In the genomic region with DNA sequence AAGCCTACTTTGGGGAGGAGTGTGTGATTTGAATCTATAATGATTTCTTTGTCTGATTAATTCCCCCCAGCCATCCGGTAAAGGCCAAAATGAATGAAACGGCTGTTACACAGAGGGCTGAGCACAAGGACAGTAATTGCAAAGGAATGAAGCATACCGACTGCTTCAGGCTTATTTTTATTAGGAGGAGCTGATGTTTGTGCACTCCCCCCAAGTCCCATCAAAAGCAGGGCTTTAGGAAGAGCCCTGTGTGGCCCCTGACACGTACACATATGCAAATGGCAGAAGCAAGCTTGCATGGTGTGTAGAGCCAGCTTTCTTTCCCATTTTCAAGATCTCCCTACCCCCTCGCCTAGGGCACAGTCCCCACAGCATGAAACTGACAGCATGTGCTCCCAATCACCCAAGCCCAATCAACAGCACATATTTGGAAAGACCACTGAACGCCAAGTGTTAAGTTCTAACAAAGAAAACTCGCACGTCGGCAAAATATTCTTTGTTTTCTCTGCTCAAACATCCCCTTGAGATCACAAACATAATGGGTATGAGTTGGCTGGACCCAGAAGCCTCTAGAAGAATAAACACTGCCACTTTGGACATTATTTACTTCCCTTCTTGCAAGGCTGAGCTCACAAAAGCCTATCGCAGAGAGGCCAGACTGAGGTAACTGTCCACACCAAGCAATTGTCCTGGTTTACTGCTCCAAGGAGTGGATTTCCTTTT, we compare ENCODE assay signal across 12 cellular contexts.
DNase-seq lines count a peak whose midpoint lies in the region; ATAC-seq, FAIRE-seq and TF ChIP-seq lines count a peak whose summit lies in the region.
"Had no signal": no experiment of that assay in that cellular context is flagged by ENCODE, and none has a peak within 500 bp of the region (broad histone marks: within the 10 kb centered on the region; RNA-seq: fewer than 3 reads in every experiment).

No MANE protein-coding gene starts in this region.

- H3K27ac ChIP-seq in SJSA1 (peak overlapping the region; percentile 98), fibroblast of lung (ENCODE audit: insufficient read depth, low read length) (peak overlapping the region; percentile 93), neural progenitor cell (no peak overlapping the region)
- H3K27ac ChIP-seq: BLaER1, HL-60 had no signal

- H3K27me3 ChIP-seq in SJSA1 (replicated peaks): no peaks in the 10 kb centered on the region
- H3K27me3 ChIP-seq in fibroblast of lung (ENCODE audit: control insufficient read depth, insufficient read depth, low read length): no peaks in the 10 kb centered on the region
- H3K27me3 ChIP-seq in neural progenitor cell: no peaks in the 10 kb centered on the region
- H3K27me3 ChIP-seq: BLaER1 had no signal

- H3K9me3 ChIP-seq in SJSA1 (replicated peaks) (no peaks in the 10 kb centered on the region), fibroblast of lung (ENCODE audit: control insufficient read depth, insufficient read depth, low read depth, low read length) (no peaks in the 10 kb centered on the region), neural progenitor cell (ENCODE audit: low read depth) (no peaks in the 10 kb centered on the region)
- H3K9me3 ChIP-seq: BLaER1 had no signal

- peak; percentile 83 for DNase-seq in AG04449 (ENCODE audit: low read depth, low spot score)
- peak; percentile 82 to 94 for DNase-seq in SJSA1 (ENCODE audit: low read depth in 1 of 2, low spot score in 2 of 2)
- DNase-seq in fibroblast of lung (ENCODE audit: low read depth in 2 of 2): peak; percentile 60 to 97
- peak; percentile 11 for DNase-seq in neural progenitor cell (ENCODE audit: low spot score)
- DNase-seq in GM19239 (ENCODE audit: insufficient read length, low spot score): no peak
- no peak for DNase-seq in RKO (ENCODE audit: low spot score)
- DNase-seq in NCI-H446 (lab: John Stamatoyannopoulos, UW): no peak
- DNase-seq: activated T-cell treated with anti-CD3 and anti-CD28 coated beads, Interleukin-2, amount 50 U/mL, for 72 hours; kidney had no signal

- no peaks in the 10 kb centered on the region for H3K36me3 ChIP-seq in SJSA1
- no peaks in the 10 kb centered on the region for H3K36me3 ChIP-seq in fibroblast of lung (ENCODE audit: control insufficient read depth, insufficient read depth, low read length)
- no peaks in the 10 kb centered on the region for H3K36me3 ChIP-seq in neural progenitor cell
- H3K36me3 ChIP-seq: BLaER1 had no signal

- peaks cover 11% of the 10 kb centered on the region for H3K9me3 Mint-ChIP-seq in neural progenitor cell

- H3F3A ChIP-seq in neural progenitor cell (ENCODE audit: low read depth): no peaks in the 10 kb centered on the region

- peaks cover 53% of the 10 kb centered on the region for H3K4me1 Mint-ChIP-seq in neural progenitor cell

- no peak overlapping the region for H3K9ac ChIP-seq in fibroblast of lung (ENCODE audit: insufficient read depth, low read length)
- no peak overlapping the region for H3K9ac ChIP-seq in neural progenitor cell
- H3K9ac ChIP-seq: BLaER1 had no signal

- H2AFZ ChIP-seq in fibroblast of lung (ENCODE audit: low read length): peak overlapping the region; percentile 19
- H2AFZ ChIP-seq in neural progenitor cell (replicated peaks): peak overlapping the region; percentile 58

- H3K4me3 ChIP-seq in AG04449 (ENCODE audit: low read depth, low read length): no peak overlapping the region
- H3K4me3 ChIP-seq in SJSA1: no peak overlapping the region
- H3K4me3 ChIP-seq in fibroblast of lung (replicated peaks in 1 of 4; ENCODE audit: control extremely low read depth in 1 of 4, insufficient read depth in 1 of 4, low read depth in 3 of 4, low read length in 4 of 4): no peak overlapping the region
- H3K4me3 ChIP-seq in neural progenitor cell: no peak overlapping the region
- H3K4me3 ChIP-seq: BLaER1 had no signal

- H3K36me3 Mint-ChIP-seq in neural progenitor cell: peaks cover 19% of the 10 kb centered on the region

- no peak for ATAC-seq in HG03095 (IDR thresholded peaks at IDR 0.05; ENCODE audit: unreplicated experiment)
- ATAC-seq: activated T-cell treated with anti-CD3 and anti-CD28 coated beads, Interleukin-2, amount 50 U/mL, for 72 hours had no signal

- H3K27me3 Mint-ChIP-seq in neural progenitor cell (ENCODE audit: insufficient read depth, low read depth): peaks cover 10% of the 10 kb centered on the region

- POLR2A ChIA-PET in AG04449 (lab: Yijun Ruan, JAX): interaction anchor here (0.5 to 2.5 kb wide), 14 partner anchors 9 to 252 kb away, joined by 3 to 29 read pairs (median 4); a partner anchor contains a TSS

- CTCF ChIA-PET in AG04449 (lab: Yijun Ruan, JAX): interaction anchor here (0.5 to 1.3 kb wide), 3 partner anchors 40 to 242 kb away, joined by 3 to 4 read pairs (median 3); no protein-coding TSS in a partner anchor

- H3K4me2 ChIP-seq in fibroblast of lung (ENCODE audit: extremely low read depth, insufficient read depth, low read length) (peak overlapping the region; percentile 49), neural progenitor cell (peak overlapping the region; percentile 23)
- H3K4me2 ChIP-seq: BLaER1 had no signal

- H3K4me1 ChIP-seq in SJSA1 (replicated peaks) (peaks cover 52% of the 10 kb centered on the region), fibroblast of lung (ENCODE audit: control insufficient read depth, extremely low read depth, insufficient read depth, low read length) (peaks cover 17% of the 10 kb centered on the region), neural progenitor cell (peaks cover 17% of the 10 kb centered on the region)
- H3K4me1 ChIP-seq: BLaER1 had no signal

- TF ChIP-seq CTCF in AG04449 (IDR thresholded peaks at IDR 0.05; ENCODE audit: insufficient read depth, low read length, missing control alignments) (no peak), fibroblast of lung (conservative IDR thresholded peaks at IDR 0.05 in 1 of 2, IDR thresholded peaks at IDR 0.05 in 1 of 2; ENCODE audit: low read depth in 1 of 2, low read length in 2 of 2) (no peak), neural progenitor cell (IDR thresholded peaks at IDR 0.05) (no peak)

- peak overlapping the region; percentile 99 for H3K27ac Mint-ChIP-seq in neural progenitor cell
- H3K27ac Mint-ChIP-seq: activated T-cell treated with anti-CD3 and anti-CD28 coated beads, Interleukin-2, amount 50 U/mL, for 72 hours had no signal

- no peaks in the 10 kb centered on the region for H3K79me2 ChIP-seq in fibroblast of lung (ENCODE audit: control insufficient read depth, insufficient read depth, low read length)
- H3K79me2 ChIP-seq in neural progenitor cell (ENCODE audit: low read depth): no peaks in the 10 kb centered on the region

- H3K4me3 Mint-ChIP-seq in neural progenitor cell: peak overlapping the region; percentile 66
- H3K4me3 Mint-ChIP-seq: activated T-cell treated with anti-CD3 and anti-CD28 coated beads, Interleukin-2, amount 50 U/mL, for 72 hours had no signal

- no peaks in the 10 kb centered on the region for H4K20me1 ChIP-seq in fibroblast of lung (ENCODE audit: control insufficient read depth, extremely low read depth, insufficient read depth, low read length)
- H4K20me1 ChIP-seq in neural progenitor cell (ENCODE audit: low read depth): no peaks in the 10 kb centered on the region
- H4K20me1 ChIP-seq: BLaER1 had no signal

- no peak for FAIRE-seq in GM19239 (lab: Jason Lieb, UNC)
- FAIRE-seq: kidney had no signal

Comparison
In these comparisons a context has a peak if more than half of its experiments do, and no peak if none do; other contexts are left out.
1. DNase-seq: peak in AG04449 (single experiment), SJSA1 (2 of 2), fibroblast of lung (2 of 2) and neural progenitor cell (single experiment); none in GM19239 (single experiment), RKO (single experiment) and NCI-H446 (0 of 2).